1 cellular context compared by ENCODE assay signal in the genomic region with DNA sequence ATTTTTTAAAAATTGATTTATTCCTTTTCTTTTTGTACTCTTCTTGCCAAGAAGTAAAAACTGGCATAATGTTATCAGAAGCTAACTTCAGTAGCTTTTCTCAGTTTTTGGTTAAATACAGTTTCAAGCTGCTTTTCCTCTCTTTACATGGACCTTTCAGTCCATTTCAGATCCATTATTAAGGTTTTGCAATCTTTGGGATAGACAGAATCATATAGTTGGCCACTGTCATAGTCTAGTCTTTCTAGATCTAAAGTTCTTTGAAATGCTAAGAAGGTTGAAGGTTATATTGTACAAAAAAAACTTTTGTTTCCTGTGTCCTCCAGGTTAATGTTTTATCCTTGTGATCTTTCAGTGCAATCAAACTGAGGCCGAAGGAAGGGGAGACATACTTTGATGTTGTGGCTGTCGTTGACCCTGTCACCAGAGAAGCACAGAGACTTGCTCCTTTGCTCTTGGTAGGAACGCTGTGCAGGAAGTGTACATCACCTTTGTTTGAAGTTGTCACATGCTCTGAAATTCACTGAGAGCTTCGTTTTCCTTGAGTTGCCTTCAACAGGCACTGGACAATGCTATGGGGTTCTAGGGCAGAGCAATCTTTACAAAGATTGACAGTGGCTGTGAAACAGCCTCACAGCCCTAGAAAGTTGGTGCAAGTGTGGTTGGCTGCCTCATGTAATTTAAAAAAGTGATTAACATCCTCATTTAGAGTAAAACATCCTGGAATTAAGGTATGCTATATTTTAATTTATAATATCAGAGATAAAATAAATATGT.
TF ChIP-seq lines count a peak whose summit lies in the region.

No MANE protein-coding gene starts in this region.

TF ChIP-seq in HepG2, 621 proteins besides CTCF, POLR2A, EP300 and RAD21 (continued from another document and continues in another):
- TF ChIP-seq HNRNPH1 (optimal IDR thresholded peaks at IDR 0.05; ENCODE audit: low read depth, low read length), result no peak
- peak; percentile 16; the same call in 1 of the 2 replicates for TF ChIP-seq GTF2F1 (IDR thresholded peaks at IDR 0.05; ENCODE audit: low read length)
- TF ChIP-seq, protein P1, sequence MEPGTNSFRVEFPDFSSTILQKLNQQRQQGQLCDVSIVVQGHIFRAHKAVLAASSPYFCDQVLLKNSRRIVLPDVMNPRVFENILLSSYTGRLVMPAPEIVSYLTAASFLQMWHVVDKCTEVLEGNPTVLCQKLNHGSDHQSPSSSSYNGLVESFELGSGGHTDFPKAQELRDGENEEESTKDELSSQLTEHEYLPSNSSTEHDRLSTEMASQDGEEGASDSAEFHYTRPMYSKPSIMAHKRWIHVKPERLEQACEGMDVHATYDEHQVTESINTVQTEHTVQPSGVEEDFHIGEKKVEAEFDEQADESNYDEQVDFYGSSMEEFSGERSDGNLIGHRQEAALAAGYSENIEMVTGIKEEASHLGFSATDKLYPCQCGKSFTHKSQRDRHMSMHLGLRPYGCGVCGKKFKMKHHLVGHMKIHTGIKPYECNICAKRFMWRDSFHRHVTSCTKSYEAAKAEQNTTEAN (CRISPR knock-in tag; conservative IDR thresholded peaks at IDR 0.05), result peak; percentile 89
- peak; percentile 99 for TF ChIP-seq MED13 (CRISPR knock-in tag; IDR thresholded peaks at IDR 0.05)
- TF ChIP-seq TMF1 (CRISPR knock-in tag; IDR thresholded peaks at IDR 0.05; ENCODE audit: low read depth), result 0 out of 2 replicates have a peak, but pooled peaks have one; percentile 46
- peak; percentile 94; the same call in 1 of the 2 replicates for TF ChIP-seq ZNF292 (CRISPR knock-in tag; IDR thresholded peaks at IDR 0.05; ENCODE audit: borderline replicate concordance, low read depth)
- peak; percentile 100 for TF ChIP-seq ELF3 (CRISPR knock-in tag; IDR thresholded peaks at IDR 0.05)
- TF ChIP-seq, protein P2, sequence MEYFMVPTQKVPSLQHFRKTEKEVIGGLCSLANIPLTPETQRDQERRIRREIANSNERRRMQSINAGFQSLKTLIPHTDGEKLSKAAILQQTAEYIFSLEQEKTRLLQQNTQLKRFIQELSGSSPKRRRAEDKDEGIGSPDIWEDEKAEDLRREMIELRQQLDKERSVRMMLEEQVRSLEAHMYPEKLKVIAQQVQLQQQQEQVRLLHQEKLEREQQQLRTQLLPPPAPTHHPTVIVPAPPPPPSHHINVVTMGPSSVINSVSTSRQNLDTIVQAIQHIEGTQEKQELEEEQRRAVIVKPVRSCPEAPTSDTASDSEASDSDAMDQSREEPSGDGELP (IDR thresholded peaks at IDR 0.05; ENCODE audit: borderline replicate concordance, low read depth), result peak; percentile 71; the same call in 1 of the 2 replicates
- TF ChIP-seq ZSCAN22 (CRISPR knock-in tag; IDR thresholded peaks at IDR 0.05), result 0 out of 2 replicates have a peak, but pooled peaks have one; percentile 15
- TF ChIP-seq ATF7-NPFF (CRISPR knock-in tag; IDR thresholded peaks at IDR 0.05; ENCODE audit: low read depth), result peak; percentile 84
- peak; percentile 89; the same call in 1 of the 2 replicates for TF ChIP-seq SP140L (CRISPR knock-in tag; IDR thresholded peaks at IDR 0.05; ENCODE audit: borderline replicate concordance)
- no peak for TF ChIP-seq ZNF777 (CRISPR knock-in tag; IDR thresholded peaks at IDR 0.05)
- TF ChIP-seq, protein P3, sequence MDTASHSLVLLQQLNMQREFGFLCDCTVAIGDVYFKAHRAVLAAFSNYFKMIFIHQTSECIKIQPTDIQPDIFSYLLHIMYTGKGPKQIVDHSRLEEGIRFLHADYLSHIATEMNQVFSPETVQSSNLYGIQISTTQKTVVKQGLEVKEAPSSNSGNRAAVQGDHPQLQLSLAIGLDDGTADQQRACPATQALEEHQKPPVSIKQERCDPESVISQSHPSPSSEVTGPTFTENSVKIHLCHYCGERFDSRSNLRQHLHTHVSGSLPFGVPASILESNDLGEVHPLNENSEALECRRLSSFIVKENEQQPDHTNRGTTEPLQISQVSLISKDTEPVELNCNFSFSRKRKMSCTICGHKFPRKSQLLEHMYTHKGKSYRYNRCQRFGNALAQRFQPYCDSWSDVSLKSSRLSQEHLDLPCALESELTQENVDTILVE (CRISPR knock-in tag; IDR thresholded peaks at IDR 0.05), result peak; percentile 88; the same call in 1 of the 2 replicates
- peak; percentile 95 for TF ChIP-seq KDM1A (CRISPR knock-in tag; IDR thresholded peaks at IDR 0.05)
- peak; percentile 89 for TF ChIP-seq SKI (IDR thresholded peaks at IDR 0.05; ENCODE audit: partially characterized antibody)
- no peak for TF ChIP-seq TBP (CRISPR knock-in tag; IDR thresholded peaks at IDR 0.05)
- TF ChIP-seq, protein P4, sequence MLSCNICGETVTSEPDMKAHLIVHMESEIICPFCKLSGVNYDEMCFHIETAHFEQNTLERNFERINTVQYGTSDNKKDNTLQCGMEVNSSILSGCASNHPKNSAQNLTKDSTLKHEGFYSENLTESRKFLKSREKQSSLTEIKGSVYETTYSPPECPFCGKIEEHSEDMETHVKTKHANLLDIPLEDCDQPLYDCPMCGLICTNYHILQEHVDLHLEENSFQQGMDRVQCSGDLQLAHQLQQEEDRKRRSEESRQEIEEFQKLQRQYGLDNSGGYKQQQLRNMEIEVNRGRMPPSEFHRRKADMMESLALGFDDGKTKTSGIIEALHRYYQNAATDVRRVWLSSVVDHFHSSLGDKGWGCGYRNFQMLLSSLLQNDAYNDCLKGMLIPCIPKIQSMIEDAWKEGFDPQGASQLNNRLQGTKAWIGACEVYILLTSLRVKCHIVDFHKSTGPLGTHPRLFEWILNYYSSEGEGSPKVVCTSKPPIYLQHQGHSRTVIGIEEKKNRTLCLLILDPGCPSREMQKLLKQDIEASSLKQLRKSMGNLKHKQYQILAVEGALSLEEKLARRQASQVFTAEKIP (CRISPR knock-in tag; IDR thresholded peaks at IDR 0.05; ENCODE audit: borderline replicate concordance), result no peak
- 0 out of 2 replicates have a peak, but pooled peaks have one; percentile 25 for TF ChIP-seq ONECUT2 (CRISPR knock-in tag; IDR thresholded peaks at IDR 0.05)
- TF ChIP-seq HOXD1 (CRISPR knock-in tag; IDR thresholded peaks at IDR 0.05), result peak; percentile 94
- peak; percentile 32; the same call in 1 of the 2 replicates for TF ChIP-seq ZNF460 (CRISPR knock-in tag; IDR thresholded peaks at IDR 0.05; ENCODE audit: borderline replicate concordance)
- TF ChIP-seq, protein P5, sequence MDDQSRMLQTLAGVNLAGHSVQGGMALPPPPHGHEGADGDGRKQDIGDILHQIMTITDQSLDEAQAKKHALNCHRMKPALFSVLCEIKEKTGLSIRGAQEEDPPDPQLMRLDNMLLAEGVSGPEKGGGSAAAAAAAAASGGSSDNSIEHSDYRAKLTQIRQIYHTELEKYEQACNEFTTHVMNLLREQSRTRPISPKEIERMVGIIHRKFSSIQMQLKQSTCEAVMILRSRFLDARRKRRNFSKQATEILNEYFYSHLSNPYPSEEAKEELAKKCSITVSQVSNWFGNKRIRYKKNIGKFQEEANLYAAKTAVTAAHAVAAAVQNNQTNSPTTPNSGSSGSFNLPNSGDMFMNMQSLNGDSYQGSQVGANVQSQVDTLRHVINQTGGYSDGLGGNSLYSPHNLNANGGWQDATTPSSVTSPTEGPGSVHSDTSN (CRISPR knock-in tag; IDR thresholded peaks at IDR 0.05; ENCODE audit: borderline replicate concordance), result no peak
- TF ChIP-seq, protein P6, sequence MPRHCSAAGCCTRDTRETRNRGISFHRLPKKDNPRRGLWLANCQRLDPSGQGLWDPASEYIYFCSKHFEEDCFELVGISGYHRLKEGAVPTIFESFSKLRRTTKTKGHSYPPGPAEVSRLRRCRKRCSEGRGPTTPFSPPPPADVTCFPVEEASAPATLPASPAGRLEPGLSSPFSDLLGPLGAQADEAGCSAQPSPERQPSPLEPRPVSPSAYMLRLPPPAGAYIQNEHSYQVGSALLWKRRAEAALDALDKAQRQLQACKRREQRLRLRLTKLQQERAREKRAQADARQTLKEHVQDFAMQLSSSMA (CRISPR knock-in tag; IDR thresholded peaks at IDR 0.05), result peak; percentile 53; the same call in 1 of the 2 replicates
- peak; percentile 98 for TF ChIP-seq RARA (CRISPR knock-in tag; IDR thresholded peaks at IDR 0.05)
- TF ChIP-seq ZFP90 (CRISPR knock-in tag; IDR thresholded peaks at IDR 0.05; ENCODE audit: borderline replicate concordance), result 0 out of 2 replicates have a peak, but pooled peaks have one; percentile 46
- TF ChIP-seq SOX6 (IDR thresholded peaks at IDR 0.05), result no peak
- TF ChIP-seq SOX6 (CRISPR knock-in tag; IDR thresholded peaks at IDR 0.05), result peak; percentile 99
- no peak for TF ChIP-seq ZNF17 (CRISPR knock-in tag; IDR thresholded peaks at IDR 0.05)
- TF ChIP-seq ZSCAN9 (CRISPR knock-in tag; IDR thresholded peaks at IDR 0.05; ENCODE audit: borderline replicate concordance), result peak; percentile 86
- TF ChIP-seq, protein P7, sequence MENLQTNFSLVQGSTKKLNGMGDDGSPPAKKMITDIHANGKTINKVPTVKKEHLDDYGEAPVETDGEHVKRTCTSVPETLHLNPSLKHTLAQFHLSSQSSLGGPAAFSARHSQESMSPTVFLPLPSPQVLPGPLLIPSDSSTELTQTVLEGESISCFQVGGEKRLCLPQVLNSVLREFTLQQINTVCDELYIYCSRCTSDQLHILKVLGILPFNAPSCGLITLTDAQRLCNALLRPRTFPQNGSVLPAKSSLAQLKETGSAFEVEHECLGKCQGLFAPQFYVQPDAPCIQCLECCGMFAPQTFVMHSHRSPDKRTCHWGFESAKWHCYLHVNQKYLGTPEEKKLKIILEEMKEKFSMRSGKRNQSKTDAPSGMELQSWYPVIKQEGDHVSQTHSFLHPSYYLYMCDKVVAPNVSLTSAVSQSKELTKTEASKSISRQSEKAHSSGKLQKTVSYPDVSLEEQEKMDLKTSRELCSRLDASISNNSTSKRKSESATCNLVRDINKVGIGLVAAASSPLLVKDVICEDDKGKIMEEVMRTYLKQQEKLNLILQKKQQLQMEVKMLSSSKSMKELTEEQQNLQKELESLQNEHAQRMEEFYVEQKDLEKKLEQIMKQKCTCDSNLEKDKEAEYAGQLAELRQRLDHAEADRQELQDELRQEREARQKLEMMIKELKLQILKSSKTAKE (CRISPR knock-in tag; IDR thresholded peaks at IDR 0.05; ENCODE audit: borderline replicate concordance), result peak; percentile 97
- TF ChIP-seq ZNF781 (CRISPR knock-in tag; IDR thresholded peaks at IDR 0.05; ENCODE audit: borderline replicate concordance, not compliant biosample characterization), result peak; percentile 48
- TF ChIP-seq, protein P8, sequence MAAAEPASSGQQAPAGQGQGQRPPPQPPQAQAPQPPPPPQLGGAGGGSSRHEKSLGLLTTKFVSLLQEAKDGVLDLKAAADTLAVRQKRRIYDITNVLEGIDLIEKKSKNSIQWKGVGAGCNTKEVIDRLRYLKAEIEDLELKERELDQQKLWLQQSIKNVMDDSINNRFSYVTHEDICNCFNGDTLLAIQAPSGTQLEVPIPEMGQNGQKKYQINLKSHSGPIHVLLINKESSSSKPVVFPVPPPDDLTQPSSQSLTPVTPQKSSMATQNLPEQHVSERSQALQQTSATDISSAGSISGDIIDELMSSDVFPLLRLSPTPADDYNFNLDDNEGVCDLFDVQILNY (CRISPR knock-in tag; conservative IDR thresholded peaks at IDR 0.05), result no peak
- TF ChIP-seq, protein P9, sequence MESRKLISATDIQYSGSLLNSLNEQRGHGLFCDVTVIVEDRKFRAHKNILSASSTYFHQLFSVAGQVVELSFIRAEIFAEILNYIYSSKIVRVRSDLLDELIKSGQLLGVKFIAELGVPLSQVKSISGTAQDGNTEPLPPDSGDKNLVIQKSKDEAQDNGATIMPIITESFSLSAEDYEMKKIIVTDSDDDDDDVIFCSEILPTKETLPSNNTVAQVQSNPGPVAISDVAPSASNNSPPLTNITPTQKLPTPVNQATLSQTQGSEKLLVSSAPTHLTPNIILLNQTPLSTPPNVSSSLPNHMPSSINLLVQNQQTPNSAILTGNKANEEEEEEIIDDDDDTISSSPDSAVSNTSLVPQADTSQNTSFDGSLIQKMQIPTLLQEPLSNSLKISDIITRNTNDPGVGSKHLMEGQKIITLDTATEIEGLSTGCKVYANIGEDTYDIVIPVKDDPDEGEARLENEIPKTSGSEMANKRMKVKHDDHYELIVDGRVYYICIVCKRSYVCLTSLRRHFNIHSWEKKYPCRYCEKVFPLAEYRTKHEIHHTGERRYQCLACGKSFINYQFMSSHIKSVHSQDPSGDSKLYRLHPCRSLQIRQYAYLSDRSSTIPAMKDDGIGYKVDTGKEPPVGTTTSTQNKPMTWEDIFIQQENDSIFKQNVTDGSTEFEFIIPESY (CRISPR knock-in tag; IDR thresholded peaks at IDR 0.05), result peak; percentile 84
- no peak for TF ChIP-seq KLF12 (CRISPR knock-in tag; IDR thresholded peaks at IDR 0.05; ENCODE audit: borderline replicate concordance)
- TF ChIP-seq FOXM1 (CRISPR knock-in tag; IDR thresholded peaks at IDR 0.05), result no peak
- TF ChIP-seq SMAD1 (CRISPR knock-in tag; IDR thresholded peaks at IDR 0.05; ENCODE audit: borderline replicate concordance, low read depth), result no peak
- TF ChIP-seq, protein P10, sequence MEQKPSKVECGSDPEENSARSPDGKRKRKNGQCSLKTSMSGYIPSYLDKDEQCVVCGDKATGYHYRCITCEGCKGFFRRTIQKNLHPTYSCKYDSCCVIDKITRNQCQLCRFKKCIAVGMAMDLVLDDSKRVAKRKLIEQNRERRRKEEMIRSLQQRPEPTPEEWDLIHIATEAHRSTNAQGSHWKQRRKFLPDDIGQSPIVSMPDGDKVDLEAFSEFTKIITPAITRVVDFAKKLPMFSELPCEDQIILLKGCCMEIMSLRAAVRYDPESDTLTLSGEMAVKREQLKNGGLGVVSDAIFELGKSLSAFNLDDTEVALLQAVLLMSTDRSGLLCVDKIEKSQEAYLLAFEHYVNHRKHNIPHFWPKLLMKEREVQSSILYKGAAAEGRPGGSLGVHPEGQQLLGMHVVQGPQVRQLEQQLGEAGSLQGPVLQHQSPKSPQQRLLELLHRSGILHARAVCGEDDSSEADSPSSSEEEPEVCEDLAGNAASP (CRISPR knock-in tag; IDR thresholded peaks at IDR 0.05; ENCODE audit: borderline replicate concordance), result peak; percentile 94
- peak; percentile 81; the same call in 1 of the 2 replicates for TF ChIP-seq GFI1 (CRISPR knock-in tag; IDR thresholded peaks at IDR 0.05; ENCODE audit: borderline replicate concordance)
- TF ChIP-seq ZSCAN21 (CRISPR knock-in tag; IDR thresholded peaks at IDR 0.05; ENCODE audit: borderline replicate concordance), result peak; percentile 81; the same call in 1 of the 2 replicates
- TF ChIP-seq ERF (CRISPR knock-in tag; IDR thresholded peaks at IDR 0.05), result peak; percentile 99
- TF ChIP-seq FOXC1 (CRISPR knock-in tag; IDR thresholded peaks at IDR 0.05; ENCODE audit: borderline replicate concordance), result 0 out of 2 replicates have a peak, but pooled peaks have one; percentile 72
- TF ChIP-seq MIXL1 (CRISPR knock-in tag; IDR thresholded peaks at IDR 0.05), result peak; percentile 95
- no peak for TF ChIP-seq SIN3A (IDR thresholded peaks at IDR 0.05; ENCODE audit: borderline replicate concordance, low read depth, low read length)
- TF ChIP-seq, protein P11, sequence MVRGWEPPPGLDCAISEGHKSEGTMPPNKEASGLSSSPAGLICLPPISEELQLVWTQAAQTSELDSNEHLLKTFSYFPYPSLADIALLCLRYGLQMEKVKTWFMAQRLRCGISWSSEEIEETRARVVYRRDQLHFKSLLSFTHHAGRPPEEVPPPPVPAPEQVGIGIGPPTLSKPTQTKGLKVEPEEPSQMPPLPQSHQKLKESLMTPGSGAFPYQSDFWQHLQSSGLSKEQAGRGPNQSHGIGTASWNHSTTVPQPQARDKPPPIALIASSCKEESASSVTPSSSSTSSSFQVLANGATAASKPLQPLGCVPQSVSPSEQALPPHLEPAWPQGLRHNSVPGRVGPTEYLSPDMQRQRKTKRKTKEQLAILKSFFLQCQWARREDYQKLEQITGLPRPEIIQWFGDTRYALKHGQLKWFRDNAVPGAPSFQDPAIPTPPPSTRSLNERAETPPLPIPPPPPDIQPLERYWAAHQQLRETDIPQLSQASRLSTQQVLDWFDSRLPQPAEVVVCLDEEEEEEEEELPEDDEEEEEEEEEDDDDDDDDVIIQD (CRISPR knock-in tag; IDR thresholded peaks at IDR 0.05; ENCODE audit: low read depth), result peak; percentile 96
- TF ChIP-seq IRX3 (CRISPR knock-in tag; IDR thresholded peaks at IDR 0.05; ENCODE audit: borderline replicate concordance, low read depth), result peak; percentile 66; the same call in 1 of the 2 replicates
